Comparison of ENCODE assay signal across 8 cellular contexts in genomic region chr10:12042409-12042796, GRCh38. TPM values are rescaled to one million over a fixed set of nuclear protein-coding genes. Genes with fewer than 3 reads are reported as not detected.
DNase-seq lines count a peak whose midpoint lies in the region; ATAC-seq and TF ChIP-seq lines count a peak whose summit lies in the region.

No MANE protein-coding gene starts in this region.

- H3K36me3 Mint-ChIP-seq in activated T-helper 17 cell treated with anti-CD3 and anti-CD28 coated beads, Interleukin-2, amount 50 U/mL, for 72 hours (ENCODE audit: low read depth): peaks cover 47% of the 10 kb centered on the region
- no peaks in the 10 kb centered on the region for H3K36me3 Mint-ChIP-seq in glutamatergic neuron (ENCODE audit: unreplicated experiment)

- under 1% methylated on average over 31 of the region's 31 CpGs for WGBS in prostate gland

- no peaks in the 10 kb centered on the region for H3K27me3 Mint-ChIP-seq in activated T-helper 17 cell treated with anti-CD3 and anti-CD28 coated beads, Interleukin-2, amount 50 U/mL, for 72 hours
- H3K27me3 Mint-ChIP-seq in glutamatergic neuron (ENCODE audit: unreplicated experiment): peaks cover 4% of the 10 kb centered on the region

- H3K9me3 Mint-ChIP-seq in activated T-helper 17 cell treated with anti-CD3 and anti-CD28 coated beads, Interleukin-2, amount 50 U/mL, for 72 hours: peaks cover 5% of the 10 kb centered on the region
- H3K9me3 Mint-ChIP-seq in glutamatergic neuron (ENCODE audit: unreplicated experiment): peaks cover 6% of the 10 kb centered on the region

- no peaks in the 10 kb centered on the region for H3K4me1 ChIP-seq in BE2C
- H3K4me1 ChIP-seq in prostate gland (replicated peaks): no peaks in the 10 kb centered on the region

- no peaks in the 10 kb centered on the region for H3K36me3 ChIP-seq in BE2C
- peaks cover 14% of the 10 kb centered on the region for H3K36me3 ChIP-seq in MG63
- no peaks in the 10 kb centered on the region for H3K36me3 ChIP-seq in prostate gland

- peak overlapping the region; percentile 91 for H3K4me3 ChIP-seq in BE2C (ENCODE audit: low read depth, low read length)
- H3K4me3 ChIP-seq in MG63: peak overlapping the region; percentile 100
- peak overlapping the region; percentile 90 to 98 for H3K4me3 ChIP-seq in prostate gland

- intact Hi-C loops in prostate gland (cut with DNase I): loop anchor here (2.0 kb wide), 1 partner anchor 26 kb away; the partner anchor contains the start of gene DHTKD1

- H3K27ac Mint-ChIP-seq in activated T-helper 17 cell treated with anti-CD3 and anti-CD28 coated beads, Interleukin-2, amount 50 U/mL, for 72 hours: peak overlapping the region; percentile 100
- H3K27ac Mint-ChIP-seq in glutamatergic neuron (ENCODE audit: unreplicated experiment): peak overlapping the region; percentile 84

- H3K27me3 ChIP-seq in BE2C: no peaks in the 10 kb centered on the region
- H3K27me3 ChIP-seq in MG63: no peaks in the 10 kb centered on the region
- H3K27me3 ChIP-seq in prostate gland (replicated peaks; ENCODE audit: insufficient read depth): no peaks in the 10 kb centered on the region

- TF ChIP-seq POLR2A in prostate gland (IDR thresholded peaks at IDR 0.05): peak; percentile 58

- peaks cover 17% of the 10 kb centered on the region for H3K4me1 Mint-ChIP-seq in activated T-helper 17 cell treated with anti-CD3 and anti-CD28 coated beads, Interleukin-2, amount 50 U/mL, for 72 hours
- peaks cover 3% of the 10 kb centered on the region for H3K4me1 Mint-ChIP-seq in glutamatergic neuron (ENCODE audit: low read depth, unreplicated experiment)

- peak overlapping the region; percentile 98 for H3K27ac ChIP-seq in prostate gland

- peak overlapping the region; percentile 96 for H3K4me3 Mint-ChIP-seq in activated T-helper 17 cell treated with anti-CD3 and anti-CD28 coated beads, Interleukin-2, amount 50 U/mL, for 72 hours
- H3K4me3 Mint-ChIP-seq in glutamatergic neuron (ENCODE audit: unreplicated experiment): peak overlapping the region; percentile 94

- TF ChIP-seq CTCF in BE2C (IDR thresholded peaks at IDR 0.05; ENCODE audit: low read depth, low read length) (no peak), glutamatergic neuron (IDR thresholded peaks at IDR 0.05; ENCODE audit: partially characterized antibody, unreplicated experiment) (no peak), prostate gland (IDR thresholded peaks at IDR 0.05) (no peak)

- ATAC-seq in GM21360 (IDR thresholded peaks at IDR 0.05; ENCODE audit: unreplicated experiment) (peak; percentile 5), HG02623 (IDR thresholded peaks at IDR 0.05; ENCODE audit: unreplicated experiment) (no peak)
- ATAC-seq in activated T-helper 17 cell treated with anti-CD3 and anti-CD28 coated beads, Interleukin-2, amount 50 U/mL, for 72 hours (replicated peaks): peak; percentile 20

- H3K9me3 ChIP-seq in BE2C (no peaks in the 10 kb centered on the region), MG63 (no peaks in the 10 kb centered on the region), prostate gland (no peaks in the 10 kb centered on the region)

- peak; percentile 25 for DNase-seq in BE2C
- DNase-seq in MG63: peak; percentile 54
- no peak for DNase-seq in glutamatergic neuron
- DNase-seq in prostate gland (ENCODE audit: low spot score): no peak
- DNase-seq in NCI-H2029 treated with DMSO at 0.1 percent for 48 hours (lab: John Stamatoyannopoulos, UW): no peak

RNA-seq across cellular contexts. Expression of gene UPF2, which starts 0.2 kb away (rescaled TPM):
- 13.3 TPM for polyA plus RNA-seq in BE2C (2012; ENCODE audit: insufficient read depth, insufficient read length, low read depth)
- total RNA-seq in MG63 (2014; rRNA removed; shearing (Covaris generic); ENCODE audit: low replicate concordance): 9.6 and 12.4 TPM in 2 replicates
- 10 to 100 TPM; 41.5 to 52.4 TPM for total RNA-seq in activated T-helper 17 cell treated with anti-CD3 and anti-CD28 coated beads, Interleukin-2, amount 50 U/mL, for 72 hours
- 16.4 TPM for total RNA-seq in glutamatergic neuron (ENCODE audit: unreplicated experiment)
- 10 to 100 TPM; 21.4 to 31.7 TPM for total RNA-seq in prostate gland

RNA-seq across cellular contexts. Expression of gene DHTKD1, which starts 26.4 kb away (rescaled TPM):
- 14.8 TPM for polyA plus RNA-seq in BE2C (2012; ENCODE audit: insufficient read depth, insufficient read length, low read depth)
- 6.5 and 15.5 TPM in 2 replicates for total RNA-seq in MG63 (2014; rRNA removed; shearing (Covaris generic); ENCODE audit: low replicate concordance)
- total RNA-seq in activated T-helper 17 cell treated with anti-CD3 and anti-CD28 coated beads, Interleukin-2, amount 50 U/mL, for 72 hours: 10 to 100 TPM; 19.1 to 20.9 TPM
- total RNA-seq in glutamatergic neuron (ENCODE audit: unreplicated experiment) (39.6 TPM), prostate gland (10 to 100 TPM; 33.4 to 59.2 TPM)

Comparison
In these comparisons a context has a peak if more than half of its experiments do, and no peak if none do; other contexts are left out.
1. DNase-seq: peak in BE2C (single experiment) and MG63 (single experiment); none in glutamatergic neuron (single experiment), prostate gland (single experiment) and NCI-H2029 treated with DMSO at 0.1 percent for 48 hours (single experiment).
2. Peak in every context shown above with its lines, with median percentiles within 50 percentile points of each other: H3K4me3 ChIP-seq.